Comparison of ENCODE assay signal across 28 cellular contexts in the genomic region with DNA sequence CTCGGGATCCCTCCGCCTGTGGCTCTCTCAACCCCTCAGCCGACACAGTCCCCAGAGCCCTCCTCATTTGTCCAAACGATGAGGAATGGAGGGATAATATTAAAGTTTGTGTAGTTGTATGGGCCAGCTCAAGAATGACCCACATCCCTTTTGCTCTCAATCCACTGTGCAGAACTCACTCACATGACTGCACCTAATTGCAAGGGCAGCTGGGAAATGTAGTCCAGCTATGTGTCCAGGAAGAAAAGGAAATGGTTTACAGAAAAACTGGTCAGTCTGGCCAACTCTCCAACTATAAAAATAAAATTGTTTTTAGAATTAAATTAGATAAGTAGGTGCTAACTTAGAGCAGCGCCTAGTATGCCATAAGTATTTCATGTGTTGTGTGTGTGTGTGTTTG.
DNase-seq lines count a peak whose midpoint lies in the region; ATAC-seq, FAIRE-seq and TF ChIP-seq lines count a peak whose summit lies in the region.
"Had no signal": no experiment of that assay in that cellular context is flagged by ENCODE, and none has a peak within 500 bp of the region (broad histone marks: within the 10 kb centered on the region; RNA-seq: fewer than 3 reads in every experiment).

No MANE protein-coding gene starts in this region.

- POLR2A ChIA-PET in HepG2 (lab: Yijun Ruan, JAX): no interaction called here
- POLR2A ChIA-PET in H1 (lab: Charles Lee; ENCODE audit: partially characterized antibody): no interaction called here

- H2BK12ac ChIP-seq in H1 (ENCODE audit: low read depth, low read length): no peak overlapping the region

- no peak overlapping the region for H4K91ac ChIP-seq in H1 (replicated peaks; ENCODE audit: insufficient read length, low read length)

- H2AFZ ChIP-seq in HepG2 (ENCODE audit: low read length) (no peak overlapping the region), Loucy (ENCODE audit: low read length) (peak overlapping the region; percentile 46; the same call in 1 of the 2 replicates), H1 (ENCODE audit: low read length) (no peak overlapping the region)

- TF ChIP-seq POLR2A in HepG2 (IDR thresholded peaks at IDR 0.05; ENCODE audit: insufficient read depth in 1 of 2, low read depth in 2 of 2, low read length in 2 of 2): no peak
- no peak for TF ChIP-seq POLR2A in right lobe of liver (IDR thresholded peaks at IDR 0.05)
- no peak for TF ChIP-seq POLR2A in H1 (IDR thresholded peaks at IDR 0.05; ENCODE audit: control extremely low read depth in 1 of 2, low read depth in 2 of 2, low read length in 2 of 2)

- H3K36me3 ChIP-seq in HepG2 (replicated peaks in 1 of 2; ENCODE audit: control insufficient read depth in 1 of 2, insufficient read depth in 2 of 2, low read length in 2 of 2): no peaks in the 10 kb centered on the region
- no peaks in the 10 kb centered on the region for H3K36me3 ChIP-seq in right lobe of liver
- no peaks in the 10 kb centered on the region for H3K36me3 ChIP-seq in Loucy (ENCODE audit: insufficient read depth, low read length)
- H3K36me3 ChIP-seq in H1 (ENCODE audit: control insufficient read depth in 2 of 4, insufficient read depth in 4 of 4, low read length in 3 of 4): no peaks in the 10 kb centered on the region
- H3K36me3 ChIP-seq: BLaER1 had no signal

- CTCF ChIA-PET in HepG2 (lab: Yijun Ruan, JAX; ENCODE audit: low intra/inter-chr PET ratio, low total read pairs) (no interaction called here), H1 (lab: Charles Lee; ENCODE audit: partially characterized antibody) (interaction anchor here (1.0 to 1.2 kb wide), 3 partner anchors 69 to 297 kb away, joined by 3 read pairs; no protein-coding TSS in a partner anchor)

- no peak for ATAC-seq in HepG2
- ATAC-seq in right lobe of liver: no peak
- no peak for ATAC-seq in HG03520 (IDR thresholded peaks at IDR 0.05; ENCODE audit: unreplicated experiment)
- ATAC-seq in GM18511 (IDR thresholded peaks at IDR 0.05; ENCODE audit: unreplicated experiment): no peak

- H3K4me3 ChIP-seq in HepG2 (replicated peaks in 1 of 3; ENCODE audit: insufficient read depth in 1 of 3, low read depth in 2 of 3, low read length in 3 of 3) (no peak overlapping the region), right lobe of liver (no peak overlapping the region), Loucy (ENCODE audit: low read length, poor library complexity, severe bottlenecking) (no peak overlapping the region), H1 (ENCODE audit: extremely low read depth in 1 of 4, insufficient read depth in 2 of 4, low read depth in 3 of 4, low read length in 4 of 4) (no peak overlapping the region)
- H3K4me3 ChIP-seq: BLaER1, SK-N-MC had no signal

- H3K14ac ChIP-seq in H1 (ENCODE audit: insufficient read length): no peak overlapping the region

- H4K20me1 ChIP-seq in HepG2 (ENCODE audit: insufficient read depth, low read length): no peaks in the 10 kb centered on the region
- no peaks in the 10 kb centered on the region for H4K20me1 ChIP-seq in Loucy (ENCODE audit: insufficient read depth, low read length, poor library complexity, severe bottlenecking)
- no peaks in the 10 kb centered on the region for H4K20me1 ChIP-seq in H1 (replicated peaks in 1 of 2; ENCODE audit: control insufficient read depth in 1 of 2, insufficient read depth in 2 of 2, low read length in 2 of 2)
- H4K20me1 ChIP-seq: BLaER1 had no signal

- H2BK15ac ChIP-seq in H1 (ENCODE audit: low read length): no peak overlapping the region

- H3K4ac ChIP-seq in H1 (replicated peaks; ENCODE audit: insufficient read length, low read depth, low read length): no peak overlapping the region

- no peak overlapping the region for H2BK5ac ChIP-seq in H1 (ENCODE audit: low read depth, low read length)

- H3K23me2 ChIP-seq in H1 (ENCODE audit: low read depth, low read length): 0 out of 2 replicates have a peak, but pooled peaks cover 2% of the 10 kb centered on the region

- H3F3A ChIP-seq in Loucy (ENCODE audit: low read depth): no peaks in the 10 kb centered on the region

- H3K27ac ChIP-seq in HepG2 (ENCODE audit: extremely low read length, insufficient read depth, low read length): no peak overlapping the region
- H3K27ac ChIP-seq in right lobe of liver: no peak overlapping the region
- H3K27ac ChIP-seq in H1 (ENCODE audit: low read depth, low read length): no peak overlapping the region
- H3K27ac ChIP-seq: BLaER1, HL-60, SK-N-MC had no signal

- no peak overlapping the region for H2AK5ac ChIP-seq in H1 (ENCODE audit: low read depth, low read length)

- H3K9me3 ChIP-seq in HepG2 (ENCODE audit: low read length) (no peaks in the 10 kb centered on the region), right lobe of liver (no peaks in the 10 kb centered on the region), Loucy (ENCODE audit: insufficient read depth, low read depth, low read length) (no peaks in the 10 kb centered on the region), H1 (ENCODE audit: insufficient read depth in 2 of 2, low read depth in 1 of 2, low read length in 1 of 2) (peaks cover 0 to 9% of the 10 kb centered on the region in 2 experiments; a peak in 2 of 4 replicates)

- H2BK20ac ChIP-seq in H1 (ENCODE audit: low read length): no peak overlapping the region

- no peaks in the 10 kb centered on the region for H3K9me2 ChIP-seq in Loucy (replicated peaks; ENCODE audit: low read depth, low read length)

- no peak overlapping the region for H2BK120ac ChIP-seq in H1 (replicated peaks; ENCODE audit: low read depth, low read length)

- in situ Hi-C loops in HepG2 (cut with HindIII; ENCODE audit: extremely low pct_ligation_motif_present, low pct_unique_long_range_greater_than_20kb): no loop called here

- TF ChIP-seq RAD21 in HepG2 (CRISPR knock-in tag; IDR thresholded peaks at IDR 0.05): no peak
- no peak for TF ChIP-seq RAD21 in H1 (IDR thresholded peaks at IDR 0.05 in 1 of 2, conservative IDR thresholded peaks at IDR 0.05 in 1 of 2; ENCODE audit: low read depth in 2 of 2, low read length in 2 of 2)

- no peak for FAIRE-seq in HepG2 (lab: Jason Lieb, UNC)
- FAIRE-seq in H1 (lab: Jason Lieb, UNC): no peak
- peak; percentile 13 for FAIRE-seq in urothelium cell line (lab: Jason Lieb, UNC)
- FAIRE-seq: G401.6, GM19239 had no signal

- TF ChIP-seq EP300 in HepG2 (IDR thresholded peaks at IDR 0.05; ENCODE audit: low read depth in 2 of 2, low read length in 2 of 2) (no peak), HepG2 (CRISPR knock-in tag; IDR thresholded peaks at IDR 0.05; ENCODE audit: borderline replicate concordance) (no peak), H1 (IDR thresholded peaks at IDR 0.05; ENCODE audit: borderline replicate concordance in 1 of 2, low read depth in 2 of 2, low read length in 2 of 2) (no peak)

- H3K4me1 ChIP-seq in HepG2 (ENCODE audit: insufficient read depth, low read length): no peaks in the 10 kb centered on the region
- H3K4me1 ChIP-seq in right lobe of liver: no peaks in the 10 kb centered on the region
- no peaks in the 10 kb centered on the region for H3K4me1 ChIP-seq in Loucy (ENCODE audit: insufficient read depth, low read length, poor library complexity, severe bottlenecking)
- no peaks in the 10 kb centered on the region for H3K4me1 ChIP-seq in H1 (replicated peaks in 1 of 4; ENCODE audit: control insufficient read depth in 3 of 4, insufficient read depth in 4 of 4, low read length in 3 of 4)
- H3K4me1 ChIP-seq: BLaER1 had no signal

- H3K18ac ChIP-seq in H1 (ENCODE audit: extremely low read depth, low read length): no peak overlapping the region

- no peaks in the 10 kb centered on the region for H3K79me1 ChIP-seq in H1 (ENCODE audit: low read depth, low read length)

- no peak for TF ChIP-seq CTCF in HepG2 (CRISPR knock-in tag; IDR thresholded peaks at IDR 0.05)
- TF ChIP-seq CTCF in right lobe of liver (IDR thresholded peaks at IDR 0.05): no peak
- no peak for TF ChIP-seq CTCF in Loucy (conservative IDR thresholded peaks at IDR 0.05; ENCODE audit: low read length)
- TF ChIP-seq CTCF in H1 (IDR thresholded peaks at IDR 0.05; ENCODE audit: control extremely low read depth in 1 of 3, insufficient read depth in 1 of 3, low read depth in 1 of 3, low read length in 3 of 3): no peak

- WGBS in HepG2 (ENCODE audit: low lambda C conversion rate): 20% methylated on average over 5 of the region's 5 CpGs
- 64% methylated on average over 5 of the region's 5 CpGs for WGBS in right lobe of liver (ENCODE audit: insufficient coverage, low coverage, low lambda C conversion rate, missing lambda C conversion rate)
- 85% methylated on average over 5 of the region's 5 CpGs; no CpG with 5 or more reads in 1 of the 2 experiments for WGBS in H1 (ENCODE audit: extremely low coverage in 1 of 2, insufficient coverage in 1 of 2, insufficient read length in 1 of 2, insufficient replicate concordance in 2 of 2, low coverage in 1 of 2, low lambda C conversion rate in 2 of 2, missing lambda C conversion rate in 1 of 2), 2 experiments

- intact Hi-C loops in HepG2 (cut with micrococcal nuclease; ENCODE audit: unreplicated experiment) (no loop called here), right lobe of liver (cut with DNase I) (no loop called here)

- no peak overlapping the region for H4K5ac ChIP-seq in H1 (ENCODE audit: insufficient read length, low read depth, low read length)

- H3K23ac ChIP-seq in H1 (ENCODE audit: insufficient read length): no peak overlapping the region

- H3K56ac ChIP-seq in H1 (replicated peaks; ENCODE audit: insufficient read length, low read depth, low read length): no peak overlapping the region

- no peak overlapping the region for H4K8ac ChIP-seq in H1 (ENCODE audit: extremely low read depth, insufficient read depth, low read length)

- DNase-seq in HepG2 (ENCODE audit: low spot score): no peak
- DNase-seq in right lobe of liver: no peak
- DNase-seq in H1 (ENCODE audit: low read depth in 1 of 2, low spot score in 2 of 2): no peak
- no peak for DNase-seq in urothelium cell line (ENCODE audit: low spot score)
- DNase-seq in COLO829 (ENCODE audit: low spot score): no peak
- DNase-seq: Calu3; CD4-positive, alpha-beta memory T cell; DMS79 treated with DMSO at 0.1 percent for 48 hours; GOT3; IMR-90; Kasumi-1; MM.1S; NCI-H1105; NCI-H2081; NCI-H226; NCI-H526; OCI-M1; Right ventricle myocardium superior; T-helper 1 cell; T1000 had no signal

- H3K79me2 ChIP-seq in HepG2 (ENCODE audit: insufficient read depth, low read length) (no peaks in the 10 kb centered on the region), Loucy (ENCODE audit: insufficient read depth, low read length) (no peaks in the 10 kb centered on the region), H1 (ENCODE audit: control insufficient read depth in 1 of 2, insufficient read depth in 2 of 2, low read length in 2 of 2) (no peaks in the 10 kb centered on the region)

- no peak overlapping the region for H3K9ac ChIP-seq in HepG2 (ENCODE audit: insufficient read depth, low read depth, low read length)
- H3K9ac ChIP-seq in Loucy (ENCODE audit: low read depth, low read length, poor library complexity, severe bottlenecking): no peak overlapping the region
- H3K9ac ChIP-seq in H1 (replicated peaks in 1 of 4; ENCODE audit: extremely low read depth in 1 of 4, low read depth in 3 of 4, low read length in 3 of 4): no peak overlapping the region
- H3K9ac ChIP-seq: BLaER1 had no signal

- H3K27me3 ChIP-seq in HepG2 (ENCODE audit: control insufficient read depth in 1 of 2, insufficient read depth in 2 of 2, low read length in 2 of 2): peaks cover 0 to 11% of the 10 kb centered on the region in 2 experiments; a peak in 3 of 5 replicates
- no peaks in the 10 kb centered on the region for H3K27me3 ChIP-seq in right lobe of liver
- no peaks in the 10 kb centered on the region for H3K27me3 ChIP-seq in Loucy (ENCODE audit: insufficient read depth, low read length, poor library complexity, severe bottlenecking)
- no peaks in the 10 kb centered on the region for H3K27me3 ChIP-seq in H1 (replicated peaks in 1 of 4; ENCODE audit: control insufficient read depth in 3 of 4, extremely low read depth in 1 of 4, insufficient read depth in 3 of 4, low read length in 3 of 4)
- H3K27me3 ChIP-seq: BLaER1 had no signal

- no TSS peak for BruUV-seq in HepG2 (replicated peaks; lab: Mats Ljungman, UMichigan)

- H3K4me2 ChIP-seq in HepG2 (ENCODE audit: low read depth, low read length) (no peak overlapping the region), Loucy (ENCODE audit: low read depth, low read length, poor library complexity, severe bottlenecking) (no peak overlapping the region), H1 (ENCODE audit: insufficient read depth in 1 of 2, low read depth in 2 of 2, low read length in 2 of 2) (no peak overlapping the region)
- H3K4me2 ChIP-seq: BLaER1 had no signal

Comparison
In these comparisons a context has a peak if more than half of its experiments do, and no peak if none do; other contexts are left out.
1. Of the 41 proteins assayed by ChIP-seq in both HepG2 and H1: peak only in HepG2: none; only in H1: USF2; in both: none; in neither: 40.